Comparison of ENCODE assay signal across 8 cellular contexts in the genomic region with DNA sequence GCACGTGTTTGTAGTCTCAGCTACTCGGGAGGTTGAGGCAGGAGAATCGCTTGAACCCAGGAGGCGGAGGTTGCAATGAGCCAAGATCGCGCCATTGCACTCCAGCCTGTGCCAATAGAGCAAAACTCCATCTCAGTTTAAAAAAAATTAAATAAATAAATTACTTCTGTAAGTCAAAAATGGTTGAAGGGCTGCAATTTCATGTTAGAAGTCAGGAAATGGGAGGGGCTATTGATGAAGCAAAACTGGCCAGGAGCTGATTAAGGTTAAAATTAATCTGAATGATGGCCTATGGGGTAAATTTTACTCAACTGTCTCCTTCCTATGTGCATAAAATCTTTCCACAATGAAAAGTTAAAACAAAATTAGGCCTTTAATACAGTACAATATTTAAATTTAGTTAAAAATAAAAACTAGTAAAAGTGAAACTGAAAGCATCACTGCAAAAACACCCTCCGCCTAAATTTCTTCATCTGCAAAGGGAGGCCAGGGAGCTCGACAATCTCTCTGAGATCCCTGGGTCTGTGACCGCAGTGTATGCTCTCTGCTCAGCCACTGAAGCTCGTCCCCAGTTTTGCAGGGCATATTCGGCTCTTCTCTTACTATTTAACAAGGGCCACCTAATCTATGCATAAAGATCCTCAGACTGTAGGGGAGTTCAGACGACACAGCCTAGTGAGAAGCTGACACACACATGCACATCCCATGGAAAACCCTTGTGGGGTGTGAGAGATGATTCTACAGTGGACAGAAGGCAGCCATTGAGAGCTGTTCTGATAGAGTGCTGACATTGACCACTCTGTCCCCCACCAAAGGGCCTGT. TPM values are rescaled to one million over a fixed set of nuclear protein-coding genes. Genes with fewer than 3 reads are reported as not detected.
DNase-seq lines count a peak whose midpoint lies in the region; ATAC-seq, FAIRE-seq and TF ChIP-seq lines count a peak whose summit lies in the region.

No MANE protein-coding gene starts in this region.

- H3K23ac ChIP-seq in mesendoderm (ENCODE audit: low read length): no peak overlapping the region

- H2BK15ac ChIP-seq in mesendoderm (replicated peaks; ENCODE audit: low read depth): no peak overlapping the region

- TF ChIP-seq POLR2A in HepG2 (IDR thresholded peaks at IDR 0.05; ENCODE audit: insufficient read depth in 1 of 2, low read depth in 2 of 2, low read length in 2 of 2): no peak

- H2AK5ac ChIP-seq in mesendoderm (ENCODE audit: low read length): no peak overlapping the region

- H3K9ac ChIP-seq in liver (ENCODE audit: low read depth in 1 of 2, low read length in 2 of 2) (peak overlapping the region; percentile 34 to 82), HepG2 (ENCODE audit: insufficient read depth, low read depth, low read length) (no peak overlapping the region), mesendoderm (ENCODE audit: low read length) (no peak overlapping the region)

- no peak overlapping the region for H4K5ac ChIP-seq in mesendoderm (ENCODE audit: low read length)

- H3K27me3 Mint-ChIP-seq in activated CD4-positive, alpha-beta T cell treated with anti-CD3 and anti-CD28 coated beads, Interleukin-2, amount 10 ng/mL, durations not matched to agents 7 days and 5 days: no peaks in the 10 kb centered on the region

- H3K9me3 Mint-ChIP-seq in activated CD4-positive, alpha-beta T cell treated with anti-CD3 and anti-CD28 coated beads, Interleukin-2, amount 10 ng/mL, durations not matched to agents 7 days and 5 days: no peaks in the 10 kb centered on the region

- H4K8ac ChIP-seq in mesendoderm (ENCODE audit: low read depth, low read length): no peak overlapping the region

- peaks cover 0 to 31% (median 16%) of the 10 kb centered on the region in 4 donors for H3K4me1 ChIP-seq in liver (ENCODE audit: control insufficient read depth in 4 of 4, insufficient read depth in 4 of 4, low read length in 3 of 4)
- no peaks in the 10 kb centered on the region for H3K4me1 ChIP-seq in HepG2 (ENCODE audit: insufficient read depth, low read length)
- H3K4me1 ChIP-seq in mesendoderm (ENCODE audit: control insufficient read depth, low read depth, low read length): no peaks in the 10 kb centered on the region

- FAIRE-seq in HepG2 (lab: Jason Lieb, UNC): no peak

- H3K79me2 ChIP-seq in HepG2 (ENCODE audit: insufficient read depth, low read length): peaks cover 3% of the 10 kb centered on the region
- H3K79me2 ChIP-seq in mesendoderm (ENCODE audit: control insufficient read depth, insufficient read depth, low read length): no peaks in the 10 kb centered on the region

- no peak overlapping the region for H3K4me2 ChIP-seq in HepG2 (ENCODE audit: low read depth, low read length)
- no peak overlapping the region for H3K4me2 ChIP-seq in mesendoderm (ENCODE audit: low read length)

- BruUV-seq in HepG2 (replicated peaks; lab: Mats Ljungman, UMichigan): no TSS peak

- POLR2A ChIA-PET in HepG2 (lab: Yijun Ruan, JAX): no interaction called here
- POLR2A ChIA-PET in activated CD4-positive, alpha-beta T cell treated with anti-CD3 and anti-CD28 coated beads, Interleukin-2, amount 10 ng/mL, durations not matched to agents 7 days and 5 days (lab: Charles Lee): interaction anchor here (0.5 to 1.4 kb wide), 2 partner anchors 58 to 89 kb away, joined by 3 to 9 read pairs; partner anchors contain the start of gene IRF2

- H3K4me1 Mint-ChIP-seq in activated CD4-positive, alpha-beta T cell treated with anti-CD3 and anti-CD28 coated beads, Interleukin-2, amount 10 ng/mL, durations not matched to agents 7 days and 5 days: peaks cover 88% of the 10 kb centered on the region

- ATAC-seq in HepG2: no peak
- ATAC-seq in HG03460 (IDR thresholded peaks at IDR 0.05; ENCODE audit: unreplicated experiment): peak; percentile 53

- H3K9me3 ChIP-seq in liver (ENCODE audit: control insufficient read depth in 4 of 4, low read length in 3 of 4): no peaks in the 10 kb centered on the region
- H3K9me3 ChIP-seq in HepG2 (ENCODE audit: low read length): no peaks in the 10 kb centered on the region

- no peaks in the 10 kb centered on the region for H3K27me3 ChIP-seq in liver (ENCODE audit: control insufficient read depth in 4 of 4, insufficient read depth in 4 of 4, low read length in 3 of 4)
- H3K27me3 ChIP-seq in HepG2 (ENCODE audit: control insufficient read depth in 1 of 2, insufficient read depth in 2 of 2, low read length in 2 of 2): no peaks in the 10 kb centered on the region
- H3K27me3 ChIP-seq in mesendoderm (ENCODE audit: insufficient read depth, low read length, poor library complexity): no peaks in the 10 kb centered on the region

- in situ Hi-C loops in HepG2 (cut with HindIII; ENCODE audit: extremely low pct_ligation_motif_present, low pct_unique_long_range_greater_than_20kb): no loop called here

- H3K36me3 ChIP-seq in liver (ENCODE audit: control insufficient read depth in 4 of 4, insufficient read depth in 3 of 4, low read depth in 1 of 4, low read length in 3 of 4) (peaks cover 5 to 17% (median 10%) of the 10 kb centered on the region in 4 donors), HepG2 (replicated peaks in 1 of 2; ENCODE audit: control insufficient read depth in 1 of 2, insufficient read depth in 2 of 2, low read length in 2 of 2) (peaks cover 15 to 70% of the 10 kb centered on the region in 2 experiments), mesendoderm (ENCODE audit: control insufficient read depth, insufficient read depth, low read length) (no peaks in the 10 kb centered on the region)

- H2AFZ ChIP-seq in HepG2 (ENCODE audit: low read length): no peak overlapping the region

- H2BK120ac ChIP-seq in mesendoderm (ENCODE audit: low read depth, low read length): no peak overlapping the region

- TF ChIP-seq CTCF in liver (IDR thresholded peaks at IDR 0.05; ENCODE audit: low read depth, low read length, missing input control): no peak
- TF ChIP-seq CTCF in HepG2 (CRISPR knock-in tag; IDR thresholded peaks at IDR 0.05): no peak

- H3K36me3 Mint-ChIP-seq in activated CD4-positive, alpha-beta T cell treated with anti-CD3 and anti-CD28 coated beads, Interleukin-2, amount 10 ng/mL, durations not matched to agents 7 days and 5 days (ENCODE audit: low read depth): peaks cover 75% of the 10 kb centered on the region

- WGBS in liver: 45% methylated on average over 12 of the region's 12 CpGs
- WGBS in HepG2 (ENCODE audit: low lambda C conversion rate): 97% methylated on average over 12 of the region's 12 CpGs
- WGBS in mesendoderm (ENCODE audit: extremely low coverage, insufficient coverage, low lambda C conversion rate): no CpG with 5 or more reads among the region's 12 CpGs

- H3K27ac ChIP-seq in liver (ENCODE audit: low read depth in 1 of 2, low read length in 2 of 2) (peak overlapping the region; percentile 81 to 94), HepG2 (ENCODE audit: extremely low read length, insufficient read depth, low read length) (no peak overlapping the region), mesendoderm (ENCODE audit: low read depth, low read length) (no peak overlapping the region)

- no peak overlapping the region for H3K18ac ChIP-seq in mesendoderm (ENCODE audit: low read length)

- TF ChIP-seq RAD21 in liver (IDR thresholded peaks at IDR 0.05) (peak in 1 of 2 donors; percentile 41), HepG2 (CRISPR knock-in tag; IDR thresholded peaks at IDR 0.05) (no peak)

- H2BK5ac ChIP-seq in mesendoderm (ENCODE audit: low read length): no peak overlapping the region

- DNase-seq in HepG2 (ENCODE audit: low spot score) (no peak), fibroblast of peridontal ligament (ENCODE audit: extremely low read depth) (peak; percentile 45), NCI-H1105 (lab: John Stamatoyannopoulos, UW) (no peak), mesendoderm (no peak)
- DNase-seq in activated CD4-positive, alpha-beta T cell treated with anti-CD3 and anti-CD28 coated beads, Interleukin-2, amount 10 ng/mL, durations not matched to agents 7 days and 5 days: peak; percentile 76
- DNase-seq in stimulated activated CD4-positive, alpha-beta T cell treated with anti-CD3 and anti-CD28 coated beads, Interleukin-4, amount 100 ng/mL, for 4 hours: peak; percentile 18 to 35

- peak overlapping the region; percentile 7 to 35 (median 23) for H3K4me3 ChIP-seq in liver (ENCODE audit: low read depth in 1 of 3, low read length in 3 of 3)
- H3K4me3 ChIP-seq in HepG2 (replicated peaks in 1 of 3; ENCODE audit: insufficient read depth in 1 of 3, low read depth in 2 of 3, low read length in 3 of 3): no peak overlapping the region
- no peak overlapping the region for H3K4me3 ChIP-seq in mesendoderm (ENCODE audit: low read length)

- H3K79me1 ChIP-seq in mesendoderm (ENCODE audit: low read length): no peaks in the 10 kb centered on the region

- H4K20me1 ChIP-seq in HepG2 (ENCODE audit: insufficient read depth, low read length): no peaks in the 10 kb centered on the region

- H3K27ac Mint-ChIP-seq in activated CD4-positive, alpha-beta T cell treated with anti-CD3 and anti-CD28 coated beads, Interleukin-2, amount 10 ng/mL, durations not matched to agents 7 days and 5 days: peak overlapping the region; percentile 90

- H3K56ac ChIP-seq in mesendoderm (ENCODE audit: low read length): no peak overlapping the region

- H3K4ac ChIP-seq in mesendoderm (ENCODE audit: low read depth, low read length): no peak overlapping the region

- no peak for TF ChIP-seq EP300 in HepG2 (IDR thresholded peaks at IDR 0.05; ENCODE audit: low read depth in 2 of 2, low read length in 2 of 2)
- no peak for TF ChIP-seq EP300 in HepG2 (CRISPR knock-in tag; IDR thresholded peaks at IDR 0.05; ENCODE audit: borderline replicate concordance)

- CTCF ChIA-PET in HepG2 (lab: Yijun Ruan, JAX; ENCODE audit: low intra/inter-chr PET ratio, low total read pairs): no interaction called here
- CTCF ChIA-PET in activated CD4-positive, alpha-beta T cell treated with anti-CD3 and anti-CD28 coated beads, Interleukin-2, amount 10 ng/mL, durations not matched to agents 7 days and 5 days (lab: Charles Lee): interaction anchor here (0.6 to 1.6 kb wide), 10 partner anchors 9 to 206 kb away, joined by 3 to 7 read pairs (median 3); no protein-coding TSS in a partner anchor

- intact Hi-C loops in HepG2 (cut with micrococcal nuclease; ENCODE audit: unreplicated experiment): no loop called here

- peak overlapping the region; percentile 66 for H3K4me3 Mint-ChIP-seq in activated CD4-positive, alpha-beta T cell treated with anti-CD3 and anti-CD28 coated beads, Interleukin-2, amount 10 ng/mL, durations not matched to agents 7 days and 5 days

RNA-seq across cellular contexts. Expression of gene IRF2, which starts 57.2 kb away (rescaled TPM):
- total RNA-seq in liver: 10 to 100 TPM; 24.4 to 25.5 TPM
- polyA plus RNA-seq in liver: 10 to 100 TPM; 12.9 to 20.1 TPM
- 15.5 and 24.8 TPM in 2 replicates for total RNA-seq in HepG2 (2016; rRNA removed; fragmentation: Illumina TruSeq; extraction: Trizol)
- 5.4 TPM in 2 replicates for total RNA-seq in HepG2 (2016; cell fraction: cytosol; rRNA removed; fragmentation: Illumina TruSeq; extraction: Trizol; ENCODE audit: low read depth)
- total RNA-seq in HepG2 (2016; cell fraction: insoluble cytoplasmic fraction; rRNA removed; fragmentation: Illumina TruSeq; extraction: Trizol): 17.9 and 20.9 TPM in 2 replicates
- 7.7 and 9.9 TPM in 2 replicates for total RNA-seq in HepG2 (2016; cell fraction: membrane; rRNA removed; fragmentation: Illumina TruSeq; extraction: Trizol)
- total RNA-seq in HepG2 (2016; cell fraction: nucleus; rRNA removed; fragmentation: Illumina TruSeq; extraction: Trizol): 17.7 and 22.0 TPM in 2 replicates
- 26.0 and 28.8 TPM in 2 replicates for polyA plus RNA-seq in HepG2 (2011; rRNA removed)
- 21.1 and 25.7 TPM in 2 replicates for polyA plus RNA-seq in HepG2 (2011; cell fraction: cytosol; rRNA removed)
- polyA plus RNA-seq in HepG2 (2011; cell fraction: nucleus; rRNA removed): 16.4 and 17.7 TPM in 2 replicates
- 21.7 and 29.0 TPM in 2 replicates for polyA plus RNA-seq in HepG2 (2012)
- polyA plus RNA-seq in HepG2 (2016; cell fraction: cytosol; fragmentation: Illumina TruSeq; extraction: Trizol; ENCODE audit: low read depth): 1.6 and 1.8 TPM in 2 replicates
- 24.7 and 29.5 TPM in 2 replicates for polyA plus RNA-seq in HepG2 (2016; cell fraction: insoluble cytoplasmic fraction; fragmentation: Illumina TruSeq; extraction: Trizol; ENCODE audit: low read depth)
- 4.4 and 4.5 TPM in 2 replicates for polyA plus RNA-seq in HepG2 (2016; cell fraction: membrane; fragmentation: Illumina TruSeq; extraction: Trizol; ENCODE audit: low read depth)
- polyA plus RNA-seq in HepG2 (2016; cell fraction: nucleus; fragmentation: Illumina TruSeq; extraction: Trizol; ENCODE audit: insufficient read depth, low read depth): 14.4 and 16.3 TPM in 2 replicates
- 18.1 and 29.1 TPM in 2 replicates for polyA minus RNA-seq in HepG2 (2011; rRNA and poly(A)+ RNA removed; ENCODE audit: low replicate concordance)
- polyA minus RNA-seq in HepG2 (2011; cell fraction: cytosol; rRNA and poly(A)+ RNA removed): 29.9 and 31.0 TPM in 2 replicates
- polyA minus RNA-seq in HepG2 (2011; cell fraction: nucleus; rRNA and poly(A)+ RNA removed): 43.4 and 57.2 TPM in 2 replicates
- 10 to 100 TPM; 82.1 to 84.3 TPM for total RNA-seq in activated CD4-positive, alpha-beta T cell treated with anti-CD3 and anti-CD28 coated beads, Interleukin-2, amount 10 ng/mL, durations not matched to agents 7 days and 5 days
- 4.1 TPM for polyA plus RNA-seq in mesendoderm (2013, experiment 1 of 2)
- polyA plus RNA-seq in mesendoderm (2013, experiment 2 of 2): 4.4 TPM

Comparison
In these comparisons a context has a peak if more than half of its experiments do, and no peak if none do; other contexts are left out.
1. H3K27ac ChIP-seq: peak in liver (2 of 2); none in HepG2 (single experiment) and mesendoderm (single experiment).
2. H3K4me3 ChIP-seq: peak in liver (3 of 3); none in HepG2 (0 of 3) and mesendoderm (single experiment).
3. H3K9ac ChIP-seq: peak in liver (2 of 2); none in HepG2 (single experiment) and mesendoderm (single experiment).
4. DNase-seq: peak in activated CD4-positive, alpha-beta T cell treated with anti-CD3 and anti-CD28 coated beads, Interleukin-2, amount 10 ng/mL, durations not matched to agents 7 days and 5 days (single experiment), fibroblast of peridontal ligament (single experiment) and stimulated activated CD4-positive, alpha-beta T cell treated with anti-CD3 and anti-CD28 coated beads, Interleukin-4, amount 100 ng/mL, for 4 hours (2 of 2); none in HepG2 (single experiment), NCI-H1105 (single experiment) and mesendoderm (single experiment).